1 cellular context compared by ENCODE assay signal in the genomic region with DNA sequence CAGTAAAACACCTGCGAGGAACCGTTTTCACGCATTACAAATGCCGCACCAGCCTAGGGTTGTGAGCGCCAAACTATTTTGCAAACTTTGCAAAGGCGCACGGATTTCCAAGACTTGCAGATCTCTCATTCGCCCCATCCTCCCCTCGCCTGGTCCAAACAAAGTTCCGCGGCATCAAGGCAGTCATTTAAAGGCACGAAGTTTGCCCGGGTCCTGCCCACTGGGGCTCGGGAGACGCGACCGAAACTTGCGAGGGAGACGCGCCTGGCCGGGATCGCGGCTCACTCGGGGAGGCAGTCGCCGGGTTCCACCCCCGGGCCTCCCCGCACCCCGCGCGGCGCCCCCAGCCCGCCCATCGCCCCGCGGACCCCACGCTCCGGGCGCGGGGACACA.
TF ChIP-seq lines count a peak whose summit lies in the region.

No MANE protein-coding gene starts in this region.

TF ChIP-seq in H1, 55 proteins besides CTCF, POLR2A, EP300 and RAD21 (continued from another document):
- TF ChIP-seq CBX8 (IDR thresholded peaks at IDR 0.05; ENCODE audit: borderline replicate concordance, low read depth, low read length) = no peak
TF ChIP-seq in H1: peak in this region for 5.
